Comparison of ENCODE assay signal across 25 cellular contexts in the genomic region with DNA sequence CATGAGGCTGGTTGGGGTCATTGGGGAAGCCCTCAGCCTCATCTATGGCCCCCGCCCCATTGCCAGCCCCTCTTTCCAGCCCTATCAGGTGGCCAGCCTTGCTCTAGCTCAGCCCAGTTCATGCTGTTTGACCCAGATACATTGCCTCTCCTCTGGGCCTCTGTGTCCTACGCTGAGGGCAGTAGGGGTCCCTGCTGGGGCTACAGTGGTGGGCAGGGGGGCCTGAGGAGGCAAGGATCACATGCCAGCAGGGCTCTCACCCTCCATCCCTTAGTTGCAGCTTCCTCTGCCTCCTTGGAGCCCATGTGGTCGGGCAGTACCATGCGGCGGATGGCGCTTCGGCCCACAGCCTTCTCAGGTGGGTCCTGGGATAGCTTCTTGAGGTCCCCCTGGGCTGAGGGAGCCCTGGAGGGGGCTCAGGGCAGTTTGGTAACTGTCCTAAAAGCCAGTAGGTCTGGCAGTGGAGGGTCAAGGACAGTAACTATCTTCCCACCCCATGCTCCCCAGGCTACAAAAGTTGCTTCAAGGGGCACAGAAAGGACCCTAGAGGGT. TPM values are rescaled to one million over a fixed set of nuclear protein-coding genes. Genes with fewer than 3 reads are reported as not detected.
A peak's percentile ranks its signal among the peaks of the same experiment; 100 is the strongest.
DNase-seq lines count a peak whose midpoint lies in the region; ATAC-seq and TF ChIP-seq lines count a peak whose summit lies in the region.
"Had no signal": no experiment of that assay in that cellular context is flagged by ENCODE, and none has a peak within 500 bp of the region (broad histone marks: within the 10 kb centered on the region; RNA-seq: fewer than 3 reads in every experiment).

No MANE protein-coding gene starts in this region.

- H3K27ac Mint-ChIP-seq in Caco-2 (ENCODE audit: unreplicated experiment) = no peak overlapping the region
- H3K27ac Mint-ChIP-seq: type B pancreatic cell had no signal

- TF ChIP-seq CTCF in esophagus squamous epithelium (IDR thresholded peaks at IDR 0.05) (no peak), upper lobe of left lung (IDR thresholded peaks at IDR 0.05) (no peak), Caco-2 (IDR thresholded peaks at IDR 0.05; ENCODE audit: insufficient read depth in 1 of 2, low read depth in 1 of 2, low read length in 1 of 2, severe bottlenecking in 1 of 2, unreplicated experiment in 1 of 2) (no peak)

- H3K36me3 Mint-ChIP-seq in Caco-2 (ENCODE audit: insufficient read depth, unreplicated experiment) = no peaks in the 10 kb centered on the region
- H3K36me3 Mint-ChIP-seq: type B pancreatic cell had no signal

- no TSS peak for BruUV-seq in Caco-2 (replicated peaks; lab: Mats Ljungman, UMichigan)

- H3K27me3 ChIP-seq in right cardiac atrium (ENCODE audit: control insufficient read depth, insufficient read depth) (no peaks in the 10 kb centered on the region), esophagus squamous epithelium (no peaks in the 10 kb centered on the region), rectal smooth muscle tissue (ENCODE audit: control insufficient read depth, insufficient read depth, low read length) (no peaks in the 10 kb centered on the region), upper lobe of left lung (no peaks in the 10 kb centered on the region), Caco-2 (replicated peaks; ENCODE audit: control insufficient read depth, insufficient read depth, low read length) (no peaks in the 10 kb centered on the region)
- H3K27me3 ChIP-seq: BE2C had no signal

- H3K9me3 ChIP-seq in right cardiac atrium (ENCODE audit: control insufficient read depth, low read length) (no peaks in the 10 kb centered on the region), esophagus squamous epithelium (no peaks in the 10 kb centered on the region), upper lobe of left lung (no peaks in the 10 kb centered on the region), Caco-2 (no peaks in the 10 kb centered on the region)
- H3K9me3 ChIP-seq: BE2C, prostate gland had no signal

- H3K9ac ChIP-seq in rectal smooth muscle tissue (ENCODE audit: low read length) = no peak overlapping the region

- no peaks in the 10 kb centered on the region for H3K9me3 Mint-ChIP-seq in Caco-2 (ENCODE audit: unreplicated experiment)
- H3K9me3 Mint-ChIP-seq: H9, nephron, type B pancreatic cell had no signal

- no peak overlapping the region for H3K4me3 ChIP-seq in right cardiac atrium (ENCODE audit: low read length)
- no peak overlapping the region for H3K4me3 ChIP-seq in esophagus squamous epithelium
- no peak overlapping the region for H3K4me3 ChIP-seq in rectal smooth muscle tissue (ENCODE audit: low read length)
- H3K4me3 ChIP-seq in upper lobe of left lung = no peak overlapping the region
- H3K4me3 ChIP-seq in Caco-2 (ENCODE audit: low read depth, low read length) = no peak overlapping the region
- H3K4me3 ChIP-seq: prostate gland had no signal

- peaks cover 10% of the 10 kb centered on the region for H3K4me1 Mint-ChIP-seq in Caco-2 (ENCODE audit: low read depth, unreplicated experiment)

- peak; percentile 3 to 5 for ATAC-seq in left cardiac atrium
- ATAC-seq in right cardiac atrium = no peak
- ATAC-seq in upper lobe of left lung (ENCODE audit: low FRiP score in 2 of 2) = no peak
- no peak for ATAC-seq in GM18498 (IDR thresholded peaks at IDR 0.05; ENCODE audit: unreplicated experiment)

- no peak for TF ChIP-seq EP300 in upper lobe of left lung (IDR thresholded peaks at IDR 0.05)

- TF ChIP-seq POLR2A in esophagus squamous epithelium (IDR thresholded peaks at IDR 0.05) (no peak), upper lobe of left lung (IDR thresholded peaks at IDR 0.05) (no peak)

- no peak for DNase-seq in left cardiac atrium
- no peak for DNase-seq in right cardiac atrium
- DNase-seq in esophagus squamous epithelium (lab: John Stamatoyannopoulos, UW) = no peak
- peak in 1 of 2 donors; percentile 74 for DNase-seq in upper lobe of left lung
- DNase-seq in NCI-H1105 treated with DMSO at 0.1 percent for 48 hours (lab: John Stamatoyannopoulos, UW) = no peak
- no peak for DNase-seq in Caco-2
- DNase-seq: activated CD4-positive, alpha-beta T cell treated with anti-CD3 and anti-CD28 coated beads, Interleukin-2, amount 50 U/mL, for 4 hours; activated naive CD4-positive, alpha-beta T cell; activated T-cell treated with anti-CD3 and anti-CD28 coated beads, Interleukin-2, amount 50 U/mL, for 1 hour; BE2C; Calu3; effector CD8-positive, alpha-beta T cell; H9; NCI-H146; NCI-H774; SIG-M5; stimulated activated CD4-positive, alpha-beta T cell treated with anti-CD3 and anti-CD28 coated beads, Interleukin-15, amount 100 ng/mL, for 24 hours; T-helper 2 cell; WERI-Rb-1 had no signal

- intact Hi-C loops in left cardiac atrium (cut with DNase I) = loop anchor here in 1 of 2 donors (10.0 kb wide), 1 partner anchor 60 kb away; no protein-coding TSS in a partner anchor
- intact Hi-C loops in right cardiac atrium (cut with DNase I) = no loop called here
- intact Hi-C loops in esophagus squamous epithelium (cut with DNase I) = no loop called here
- intact Hi-C loops in Caco-2 (cut with micrococcal nuclease; ENCODE audit: unreplicated experiment) = no loop called here

- H3K4me1 ChIP-seq in right cardiac atrium (ENCODE audit: control insufficient read depth, insufficient read depth, low read length) (no peaks in the 10 kb centered on the region), esophagus squamous epithelium (peaks cover 14 to 30% (median 15%) of the 10 kb centered on the region in 3 donors), rectal smooth muscle tissue (ENCODE audit: control insufficient read depth, insufficient read depth, low read length) (peaks cover 10% of the 10 kb centered on the region), upper lobe of left lung (peaks cover 18 to 34% (median 23%) of the 10 kb centered on the region in 4 donors), Caco-2 (peaks cover 13% of the 10 kb centered on the region)
- H3K4me1 ChIP-seq: BE2C, prostate gland had no signal

- no peaks in the 10 kb centered on the region for H3K27me3 Mint-ChIP-seq in Caco-2 (ENCODE audit: insufficient read depth, unreplicated experiment)
- H3K27me3 Mint-ChIP-seq: type B pancreatic cell had no signal

- POLR2A ChIA-PET in Caco-2 (lab: Charles Lee) = no interaction called here

- H3K36me3 ChIP-seq in esophagus squamous epithelium = no peaks in the 10 kb centered on the region
- no peaks in the 10 kb centered on the region for H3K36me3 ChIP-seq in rectal smooth muscle tissue (ENCODE audit: control insufficient read depth, insufficient read depth, low read length)
- H3K36me3 ChIP-seq in upper lobe of left lung = no peaks in the 10 kb centered on the region
- no peaks in the 10 kb centered on the region for H3K36me3 ChIP-seq in Caco-2 (ENCODE audit: control insufficient read depth, insufficient read depth, low read length)
- H3K36me3 ChIP-seq: BE2C, prostate gland, WERI-Rb-1 had no signal

- H3K4me3 Mint-ChIP-seq in Caco-2 (ENCODE audit: unreplicated experiment) = no peak overlapping the region
- H3K4me3 Mint-ChIP-seq: H9, nephron, type B pancreatic cell had no signal

- WGBS in right cardiac atrium = 94% methylated on average over 7 of the region's 7 CpGs
- WGBS in esophagus squamous epithelium, 2 donors = 84 to 96% methylated on average over 2 to 5 of the region's 7 CpGs
- WGBS in upper lobe of left lung, 2 donors = 90% methylated on average over 5 to 7 of the region's 7 CpGs

- H3K27ac ChIP-seq in right cardiac atrium (ENCODE audit: low read length) = no peak overlapping the region
- H3K27ac ChIP-seq in esophagus squamous epithelium = peak overlapping the region in 3 of 4 donors; percentile 47 to 63 (median 59)
- H3K27ac ChIP-seq in rectal smooth muscle tissue (ENCODE audit: low read depth, low read length) = peak overlapping the region; percentile 85
- H3K27ac ChIP-seq in upper lobe of left lung = peak overlapping the region; percentile 68 to 89 (median 74)
- H3K27ac ChIP-seq: WERI-Rb-1 had no signal

- CTCF ChIA-PET in Caco-2 (lab: Charles Lee) = interaction anchor here (1.3 kb wide), 1 partner anchor 19 kb away, joined by 5 read pairs; a partner anchor contains a TSS

RNA-seq across cellular contexts. Expression of a gene that starts 19.2 kb away (rescaled TPM):
- total RNA-seq in left cardiac atrium (1 to 10 TPM in 1 of 2 donors, under 1 TPM in 1; 0.52 to 1.8 TPM), right cardiac atrium (1 to 10 TPM in 2 of 4 donors, under 1 TPM in 2; 0.74 to 1.6 (median 0.99) TPM), esophagus squamous epithelium (1 to 10 TPM in 1 of 4 donors, under 1 TPM in 2, not detected in 1; 0.18 to 1.5 (median 0.50) TPM), upper lobe of left lung (10 to 100 TPM in 2 of 6 donors, 1 to 10 TPM in 4; 2.1 to 31.6 (median 8.4) TPM), Caco-2 (2022) (8.9 and 10.0 TPM in 2 replicates)
- 0.95 TPM for polyA plus RNA-seq in right cardiac atrium
- total RNA-seq: MCF 10A had no signal

RNA-seq across cellular contexts. Expression of a gene that starts 42.8 kb away (rescaled TPM):
- total RNA-seq in left cardiac atrium = 10 to 100 TPM; 15.6 to 19.0 TPM
- total RNA-seq in right cardiac atrium = 10 to 100 TPM; 16.8 to 19.3 (median 17.8) TPM
- 20.8 TPM for polyA plus RNA-seq in right cardiac atrium
- 10 to 100 TPM; 14.3 to 28.2 (median 20.1) TPM for total RNA-seq in esophagus squamous epithelium
- 10 to 100 TPM; 17.3 to 47.1 (median 27.9) TPM for total RNA-seq in upper lobe of left lung
- 47.7 and 49.6 TPM in 2 replicates for total RNA-seq in Caco-2 (2022)

RNA-seq across cellular contexts. Expression of a gene that starts 43.1 kb away (rescaled TPM):
- 100 to 1,000 TPM; 109 to 175 TPM for total RNA-seq in left cardiac atrium
- 100 to 1,000 TPM; 136 to 162 (median 151) TPM for total RNA-seq in right cardiac atrium
- polyA plus RNA-seq in right cardiac atrium = 119 TPM
- 100 to 1,000 TPM; 124 to 217 (median 174) TPM for total RNA-seq in esophagus squamous epithelium
- total RNA-seq in upper lobe of left lung = 100 to 1,000 TPM; 156 to 293 (median 183) TPM
- total RNA-seq in Caco-2 (2022) = 343 and 358 TPM in 2 replicates

Comparison
In these comparisons a context has a peak if more than half of its experiments do, and no peak if none do; other contexts are left out.
1. ATAC-seq: peak in left cardiac atrium (2 of 2); none in right cardiac atrium (0 of 2), upper lobe of left lung (0 of 2) and GM18498 (single experiment).